ENCODE assay signal across 1 cellular context in the genomic region with DNA sequence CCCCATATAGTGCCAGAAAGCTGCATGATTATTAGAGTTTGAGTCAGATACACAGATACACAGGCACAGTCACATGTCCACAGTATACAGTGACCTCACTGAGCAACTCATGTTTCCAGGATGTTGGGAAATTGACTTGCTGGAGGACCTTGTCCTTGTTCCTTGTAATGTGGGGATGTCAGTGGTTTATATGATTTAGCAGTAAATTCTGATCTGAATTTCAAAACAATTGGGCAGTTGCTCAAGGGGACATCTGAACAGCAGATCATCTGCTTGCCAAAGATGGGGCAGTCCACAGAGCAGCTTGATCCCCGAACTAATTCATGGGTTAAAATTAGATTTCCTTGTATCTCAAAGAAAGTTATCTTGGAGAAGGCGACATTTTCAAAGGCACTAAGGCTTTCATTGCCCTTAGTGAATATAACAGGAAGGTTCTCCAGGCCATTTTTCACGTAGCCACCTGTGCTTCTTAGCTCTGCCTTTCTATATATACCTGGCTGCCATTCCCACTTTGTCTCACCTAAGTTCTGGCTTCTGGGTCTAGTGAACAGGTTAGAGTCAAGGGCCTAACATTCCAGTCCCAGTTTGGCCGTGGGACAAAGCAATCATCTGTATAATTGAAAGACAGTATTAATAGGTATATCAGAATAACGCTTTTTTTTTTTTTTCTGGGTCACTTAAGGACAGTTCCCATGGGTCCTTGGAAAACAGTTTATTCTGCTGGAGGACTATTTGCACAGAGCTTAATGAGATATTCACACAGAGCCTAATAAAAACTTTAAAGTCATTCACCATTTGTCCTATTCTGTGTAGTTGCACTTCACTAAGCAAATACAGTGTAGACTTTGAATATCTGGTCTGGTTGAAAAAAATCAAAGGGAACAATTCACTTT.
A peak's percentile ranks its signal among the peaks of the same experiment; 100 is the strongest.
TF ChIP-seq lines count a peak whose summit lies in the region.

No MANE protein-coding gene starts in this region.

TF ChIP-seq in HepG2, 621 proteins besides CTCF, POLR2A, EP300 and RAD21 (continued from another document and continues in another):
- TF ChIP-seq, protein P1, sequence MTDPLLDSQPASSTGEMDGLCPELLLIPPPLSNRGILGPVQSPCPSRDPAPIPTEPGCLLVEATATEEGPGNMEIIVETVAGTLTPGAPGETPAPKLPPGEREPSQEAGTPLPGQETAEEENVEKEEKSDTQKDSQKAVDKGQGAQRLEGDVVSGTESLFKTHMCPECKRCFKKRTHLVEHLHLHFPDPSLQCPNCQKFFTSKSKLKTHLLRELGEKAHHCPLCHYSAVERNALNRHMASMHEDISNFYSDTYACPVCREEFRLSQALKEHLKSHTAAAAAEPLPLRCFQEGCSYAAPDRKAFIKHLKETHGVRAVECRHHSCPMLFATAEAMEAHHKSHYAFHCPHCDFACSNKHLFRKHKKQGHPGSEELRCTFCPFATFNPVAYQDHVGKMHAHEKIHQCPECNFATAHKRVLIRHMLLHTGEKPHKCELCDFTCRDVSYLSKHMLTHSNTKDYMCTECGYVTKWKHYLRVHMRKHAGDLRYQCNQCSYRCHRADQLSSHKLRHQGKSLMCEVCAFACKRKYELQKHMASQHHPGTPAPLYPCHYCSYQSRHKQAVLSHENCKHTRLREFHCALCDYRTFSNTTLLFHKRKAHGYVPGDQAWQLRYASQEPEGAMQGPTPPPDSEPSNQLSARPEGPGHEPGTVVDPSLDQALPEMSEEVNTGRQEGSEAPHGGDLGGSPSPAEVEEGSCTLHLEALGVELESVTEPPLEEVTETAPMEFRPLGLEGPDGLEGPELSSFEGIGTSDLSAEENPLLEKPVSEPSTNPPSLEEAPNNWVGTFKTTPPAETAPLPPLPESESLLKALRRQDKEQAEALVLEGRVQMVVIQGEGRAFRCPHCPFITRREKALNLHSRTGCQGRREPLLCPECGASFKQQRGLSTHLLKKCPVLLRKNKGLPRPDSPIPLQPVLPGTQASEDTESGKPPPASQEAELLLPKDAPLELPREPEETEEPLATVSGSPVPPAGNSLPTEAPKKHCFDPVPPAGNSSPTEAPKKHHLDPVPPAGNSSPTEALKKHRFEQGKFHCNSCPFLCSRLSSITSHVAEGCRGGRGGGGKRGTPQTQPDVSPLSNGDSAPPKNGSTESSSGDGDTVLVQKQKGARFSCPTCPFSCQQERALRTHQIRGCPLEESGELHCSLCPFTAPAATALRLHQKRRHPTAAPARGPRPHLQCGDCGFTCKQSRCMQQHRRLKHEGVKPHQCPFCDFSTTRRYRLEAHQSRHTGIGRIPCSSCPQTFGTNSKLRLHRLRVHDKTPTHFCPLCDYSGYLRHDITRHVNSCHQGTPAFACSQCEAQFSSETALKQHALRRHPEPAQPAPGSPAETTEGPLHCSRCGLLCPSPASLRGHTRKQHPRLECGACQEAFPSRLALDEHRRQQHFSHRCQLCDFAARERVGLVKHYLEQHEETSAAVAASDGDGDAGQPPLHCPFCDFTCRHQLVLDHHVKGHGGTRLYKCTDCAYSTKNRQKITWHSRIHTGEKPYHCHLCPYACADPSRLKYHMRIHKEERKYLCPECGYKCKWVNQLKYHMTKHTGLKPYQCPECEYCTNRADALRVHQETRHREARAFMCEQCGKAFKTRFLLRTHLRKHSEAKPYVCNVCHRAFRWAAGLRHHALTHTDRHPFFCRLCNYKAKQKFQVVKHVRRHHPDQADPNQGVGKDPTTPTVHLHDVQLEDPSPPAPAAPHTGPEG (CRISPR knock-in tag; IDR thresholded peaks at IDR 0.05), result no peak
- TF ChIP-seq, protein P2, sequence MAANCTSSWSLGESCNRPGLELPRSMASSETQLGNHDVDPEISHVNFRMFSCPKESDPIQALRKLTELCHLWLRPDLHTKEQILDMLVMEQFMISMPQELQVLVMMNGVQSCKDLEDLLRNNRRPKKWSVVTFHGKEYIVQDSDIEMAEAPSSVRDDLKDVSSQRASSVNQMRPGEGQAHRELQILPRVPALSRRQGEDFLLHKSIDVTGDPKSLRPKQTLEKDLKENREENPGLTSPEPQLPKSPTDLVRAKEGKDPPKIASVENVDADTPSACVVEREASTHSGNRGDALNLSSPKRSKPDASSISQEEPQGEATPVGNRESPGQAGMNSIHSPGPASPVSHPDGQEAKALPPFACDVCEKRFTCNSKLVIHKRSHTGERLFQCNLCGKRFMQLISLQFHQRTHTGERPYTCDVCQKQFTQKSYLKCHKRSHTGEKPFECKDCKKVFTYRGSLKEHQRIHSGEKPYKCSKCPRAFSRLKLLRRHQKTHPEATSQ (CRISPR knock-in tag; IDR thresholded peaks at IDR 0.05; ENCODE audit: borderline replicate concordance), result no peak
- no peak for TF ChIP-seq ZNF432 (CRISPR knock-in tag; IDR thresholded peaks at IDR 0.05; ENCODE audit: borderline replicate concordance)
- TF ChIP-seq ZNF724P (CRISPR knock-in tag; IDR thresholded peaks at IDR 0.05; ENCODE audit: borderline replicate concordance), result no peak
- no peak for TF ChIP-seq FOXP1 (IDR thresholded peaks at IDR 0.05)
- TF ChIP-seq FOXP1 (CRISPR knock-in tag; IDR thresholded peaks at IDR 0.05), result peak; percentile 90
- TF ChIP-seq, protein P3, sequence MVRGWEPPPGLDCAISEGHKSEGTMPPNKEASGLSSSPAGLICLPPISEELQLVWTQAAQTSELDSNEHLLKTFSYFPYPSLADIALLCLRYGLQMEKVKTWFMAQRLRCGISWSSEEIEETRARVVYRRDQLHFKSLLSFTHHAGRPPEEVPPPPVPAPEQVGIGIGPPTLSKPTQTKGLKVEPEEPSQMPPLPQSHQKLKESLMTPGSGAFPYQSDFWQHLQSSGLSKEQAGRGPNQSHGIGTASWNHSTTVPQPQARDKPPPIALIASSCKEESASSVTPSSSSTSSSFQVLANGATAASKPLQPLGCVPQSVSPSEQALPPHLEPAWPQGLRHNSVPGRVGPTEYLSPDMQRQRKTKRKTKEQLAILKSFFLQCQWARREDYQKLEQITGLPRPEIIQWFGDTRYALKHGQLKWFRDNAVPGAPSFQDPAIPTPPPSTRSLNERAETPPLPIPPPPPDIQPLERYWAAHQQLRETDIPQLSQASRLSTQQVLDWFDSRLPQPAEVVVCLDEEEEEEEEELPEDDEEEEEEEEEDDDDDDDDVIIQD (CRISPR knock-in tag; IDR thresholded peaks at IDR 0.05; ENCODE audit: low read depth), result peak; percentile 96; the same call in 1 of the 2 replicates
- TF ChIP-seq, protein P4, sequence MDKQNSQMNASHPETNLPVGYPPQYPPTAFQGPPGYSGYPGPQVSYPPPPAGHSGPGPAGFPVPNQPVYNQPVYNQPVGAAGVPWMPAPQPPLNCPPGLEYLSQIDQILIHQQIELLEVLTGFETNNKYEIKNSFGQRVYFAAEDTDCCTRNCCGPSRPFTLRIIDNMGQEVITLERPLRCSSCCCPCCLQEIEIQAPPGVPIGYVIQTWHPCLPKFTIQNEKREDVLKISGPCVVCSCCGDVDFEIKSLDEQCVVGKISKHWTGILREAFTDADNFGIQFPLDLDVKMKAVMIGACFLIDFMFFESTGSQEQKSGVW (CRISPR knock-in tag; IDR thresholded peaks at IDR 0.05; ENCODE audit: borderline replicate concordance), result no peak
- no peak for TF ChIP-seq ZNF138 (CRISPR knock-in tag; IDR thresholded peaks at IDR 0.05; ENCODE audit: low read depth)
- TF ChIP-seq ZMYM3 (CRISPR knock-in tag; IDR thresholded peaks at IDR 0.05), result peak; percentile 27; the same call in 1 of the 2 replicates
- TF ChIP-seq, protein P5, sequence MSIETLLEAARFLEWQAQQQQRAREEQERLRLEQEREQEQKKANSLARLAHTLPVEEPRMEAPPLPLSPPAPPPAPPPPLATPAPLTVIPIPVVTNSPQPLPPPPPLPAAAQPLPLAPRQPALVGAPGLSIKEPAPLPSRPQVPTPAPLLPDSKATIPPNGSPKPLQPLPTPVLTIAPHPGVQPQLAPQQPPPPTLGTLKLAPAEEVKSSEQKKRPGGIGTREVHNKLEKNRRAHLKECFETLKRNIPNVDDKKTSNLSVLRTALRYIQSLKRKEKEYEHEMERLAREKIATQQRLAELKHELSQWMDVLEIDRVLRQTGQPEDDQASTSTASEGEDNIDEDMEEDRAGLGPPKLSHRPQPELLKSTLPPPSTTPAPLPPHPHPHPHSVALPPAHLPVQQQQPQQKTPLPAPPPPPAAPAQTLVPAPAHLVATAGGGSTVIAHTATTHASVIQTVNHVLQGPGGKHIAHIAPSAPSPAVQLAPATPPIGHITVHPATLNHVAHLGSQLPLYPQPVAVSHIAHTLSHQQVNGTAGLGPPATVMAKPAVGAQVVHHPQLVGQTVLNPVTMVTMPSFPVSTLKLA (IDR thresholded peaks at IDR 0.05), result peak; percentile 52; the same call in 1 of the 2 replicates
- peak; percentile 81 for TF ChIP-seq CREB1 (IDR thresholded peaks at IDR 0.05)
- TF ChIP-seq CREB1 (CRISPR knock-in tag; IDR thresholded peaks at IDR 0.05), result no peak; the same call in 1 of the 2 replicates
- TF ChIP-seq KLF9 (CRISPR knock-in tag; IDR thresholded peaks at IDR 0.05; ENCODE audit: low read depth), result peak; percentile 14; the same call in 1 of the 2 replicates
- TF ChIP-seq ZNF329 (CRISPR knock-in tag; IDR thresholded peaks at IDR 0.05; ENCODE audit: low read depth), result no peak
- no peak for TF ChIP-seq ZNF709 (CRISPR knock-in tag; IDR thresholded peaks at IDR 0.05)
- TF ChIP-seq NR3C1 (CRISPR knock-in tag; IDR thresholded peaks at IDR 0.05), result no peak
- TF ChIP-seq NCOR1 (IDR thresholded peaks at IDR 0.05; ENCODE audit: borderline replicate concordance, low read length), result peak; percentile 59; the same call in 1 of the 2 replicates
- TF ChIP-seq ZNF557 (CRISPR knock-in tag; IDR thresholded peaks at IDR 0.05), result no peak
- TF ChIP-seq PHF5A (CRISPR knock-in tag; IDR thresholded peaks at IDR 0.05; ENCODE audit: low read depth, unreplicated experiment), result no peak
- no peak for TF ChIP-seq ZNF484 (CRISPR knock-in tag; IDR thresholded peaks at IDR 0.05; ENCODE audit: borderline replicate concordance, low read depth)
- TF ChIP-seq, protein P6, sequence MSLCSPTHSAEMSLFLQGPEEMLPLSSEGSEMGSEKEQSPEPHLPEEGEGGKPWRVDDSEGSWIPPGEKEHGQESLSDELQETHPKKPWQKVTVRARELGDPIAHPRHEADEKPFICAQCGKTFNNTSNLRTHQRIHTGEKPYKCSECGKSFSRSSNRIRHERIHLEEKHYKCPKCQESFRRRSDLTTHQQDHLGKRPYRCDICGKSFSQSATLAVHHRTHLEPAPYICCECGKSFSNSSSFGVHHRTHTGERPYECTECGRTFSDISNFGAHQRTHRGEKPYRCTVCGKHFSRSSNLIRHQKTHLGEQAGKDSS (CRISPR knock-in tag; IDR thresholded peaks at IDR 0.05; ENCODE audit: borderline replicate concordance, low read depth), result peak; percentile 88
- no peak for TF ChIP-seq SNRNP70 (IDR thresholded peaks at IDR 0.05; ENCODE audit: low read depth, low read length)
- TF ChIP-seq ZNF430 (CRISPR knock-in tag; IDR thresholded peaks at IDR 0.05), result peak; percentile 91
- no peak for TF ChIP-seq MAF1 (CRISPR knock-in tag; IDR thresholded peaks at IDR 0.05; ENCODE audit: borderline replicate concordance)
- peak; percentile 30 for TF ChIP-seq GATAD1 (CRISPR knock-in tag; IDR thresholded peaks at IDR 0.05)
- no peak for TF ChIP-seq NFATC3 (CRISPR knock-in tag; IDR thresholded peaks at IDR 0.05)
- TF ChIP-seq, protein P7, sequence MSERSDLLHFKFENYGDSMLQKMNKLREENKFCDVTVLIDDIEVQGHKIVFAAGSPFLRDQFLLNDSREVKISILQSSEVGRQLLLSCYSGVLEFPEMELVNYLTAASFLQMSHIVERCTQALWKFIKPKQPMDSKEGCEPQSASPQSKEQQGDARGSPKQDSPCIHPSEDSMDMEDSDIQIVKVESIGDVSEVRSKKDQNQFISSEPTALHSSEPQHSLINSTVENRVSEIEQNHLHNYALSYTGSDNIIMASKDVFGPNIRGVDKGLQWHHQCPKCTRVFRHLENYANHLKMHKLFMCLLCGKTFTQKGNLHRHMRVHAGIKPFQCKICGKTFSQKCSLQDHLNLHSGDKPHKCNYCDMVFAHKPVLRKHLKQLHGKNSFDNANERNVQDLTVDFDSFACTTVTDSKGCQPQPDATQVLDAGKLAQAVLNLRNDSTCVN (CRISPR knock-in tag; IDR thresholded peaks at IDR 0.05; ENCODE audit: borderline replicate concordance), result no peak; the same call in 1 of the 2 replicates
- TF ChIP-seq ZNF75D (CRISPR knock-in tag; IDR thresholded peaks at IDR 0.05; ENCODE audit: borderline replicate concordance), result no peak
- peak; percentile 100 for TF ChIP-seq RXRB (CRISPR knock-in tag; IDR thresholded peaks at IDR 0.05; ENCODE audit: borderline replicate concordance)
- no peak for TF ChIP-seq RBFOX2 (IDR thresholded peaks at IDR 0.05; ENCODE audit: low read depth, low read length)
- no peak for TF ChIP-seq LCORL (IDR thresholded peaks at IDR 0.05)
- peak; percentile 70; the same call in 1 of the 2 replicates for TF ChIP-seq LCORL (CRISPR knock-in tag; IDR thresholded peaks at IDR 0.05)
- TF ChIP-seq SNAPC2 (CRISPR knock-in tag; IDR thresholded peaks at IDR 0.05), result peak; percentile 49; the same call in 1 of the 2 replicates
- peak; percentile 82 for TF ChIP-seq PPARG (CRISPR knock-in tag; conservative IDR thresholded peaks at IDR 0.05)
- no peak; the same call in 1 of the 2 replicates for TF ChIP-seq STAG1 (CRISPR knock-in tag; IDR thresholded peaks at IDR 0.05)
- peak; percentile 78 for TF ChIP-seq DPF2 (CRISPR knock-in tag; IDR thresholded peaks at IDR 0.05; ENCODE audit: borderline replicate concordance, low read depth)
- TF ChIP-seq, protein P8, sequence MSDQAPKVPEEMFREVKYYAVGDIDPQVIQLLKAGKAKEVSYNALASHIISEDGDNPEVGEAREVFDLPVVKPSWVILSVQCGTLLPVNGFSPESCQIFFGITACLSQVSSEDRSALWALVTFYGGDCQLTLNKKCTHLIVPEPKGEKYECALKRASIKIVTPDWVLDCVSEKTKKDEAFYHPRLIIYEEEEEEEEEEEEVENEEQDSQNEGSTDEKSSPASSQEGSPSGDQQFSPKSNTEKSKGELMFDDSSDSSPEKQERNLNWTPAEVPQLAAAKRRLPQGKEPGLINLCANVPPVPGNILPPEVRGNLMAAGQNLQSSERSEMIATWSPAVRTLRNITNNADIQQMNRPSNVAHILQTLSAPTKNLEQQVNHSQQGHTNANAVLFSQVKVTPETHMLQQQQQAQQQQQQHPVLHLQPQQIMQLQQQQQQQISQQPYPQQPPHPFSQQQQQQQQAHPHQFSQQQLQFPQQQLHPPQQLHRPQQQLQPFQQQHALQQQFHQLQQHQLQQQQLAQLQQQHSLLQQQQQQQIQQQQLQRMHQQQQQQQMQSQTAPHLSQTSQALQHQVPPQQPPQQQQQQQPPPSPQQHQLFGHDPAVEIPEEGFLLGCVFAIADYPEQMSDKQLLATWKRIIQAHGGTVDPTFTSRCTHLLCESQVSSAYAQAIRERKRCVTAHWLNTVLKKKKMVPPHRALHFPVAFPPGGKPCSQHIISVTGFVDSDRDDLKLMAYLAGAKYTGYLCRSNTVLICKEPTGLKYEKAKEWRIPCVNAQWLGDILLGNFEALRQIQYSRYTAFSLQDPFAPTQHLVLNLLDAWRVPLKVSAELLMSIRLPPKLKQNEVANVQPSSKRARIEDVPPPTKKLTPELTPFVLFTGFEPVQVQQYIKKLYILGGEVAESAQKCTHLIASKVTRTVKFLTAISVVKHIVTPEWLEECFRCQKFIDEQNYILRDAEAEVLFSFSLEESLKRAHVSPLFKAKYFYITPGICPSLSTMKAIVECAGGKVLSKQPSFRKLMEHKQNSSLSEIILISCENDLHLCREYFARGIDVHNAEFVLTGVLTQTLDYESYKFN (CRISPR knock-in tag; conservative IDR thresholded peaks at IDR 0.05), result peak; percentile 87
- TF ChIP-seq ZBTB7B (CRISPR knock-in tag; IDR thresholded peaks at IDR 0.05), result no peak; the same call in 1 of the 2 replicates
- TF ChIP-seq GTF3A (CRISPR knock-in tag; conservative IDR thresholded peaks at IDR 0.05), result 0 out of 2 replicates have a peak, but pooled peaks have one; percentile 36
- TF ChIP-seq GFI1 (CRISPR knock-in tag; IDR thresholded peaks at IDR 0.05; ENCODE audit: borderline replicate concordance), result peak; percentile 60; the same call in 1 of the 2 replicates
